In genomic region chr7:15888090-15888489, GRCh38 we compare ENCODE assay signal across 37 cellular contexts.
"Had no signal": no experiment of that assay in that cellular context is flagged by ENCODE, and none has a peak within 500 bp of the region (broad histone marks: within the 10 kb centered on the region; RNA-seq: fewer than 3 reads in every experiment).

No MANE protein-coding gene starts in this region.

- H3K4me1 ChIP-seq: Peyer's patch had no signal

- H3K36me3 ChIP-seq: ascending aorta, MG63, Peyer's patch had no signal

- ATAC-seq: activated CD8-positive, alpha-beta memory T cell treated with anti-CD3 and anti-CD28 coated beads, Interleukin-2, amount 10 ng/mL, durations not matched to agents 7 days and 5 days; activated naive CD8-positive, alpha-beta T cell treated with anti-CD3 and anti-CD28 coated beads, Interleukin-2, amount 50 U/mL, for 24 hours; PC-3 had no signal

- H3K27ac ChIP-seq: ascending aorta, Peyer's patch, VCaP had no signal

- H3K9me3 ChIP-seq: ascending aorta, MG63, Peyer's patch had no signal

- DNase-seq: activated B cell treated with CpG ODN at 0.5 μM for 24 hours; activated CD4-positive, alpha-beta memory T cell treated with anti-CD3 and anti-CD28 coated beads, Interleukin-2, amount 10 ng/mL, durations not matched to agents 7 days and 5 days; activated CD4-positive, alpha-beta T cell treated with anti-CD3 and anti-CD28 coated beads for 4 hours; activated CD4-positive, CD25-positive, alpha-beta regulatory T cell treated with anti-CD3 and anti-CD28 coated beads, Interleukin-2, amount 50 U/mL, for 72 hours; activated CD8-positive, alpha-beta memory T cell treated with anti-CD3 and anti-CD28 coated beads for 24 hours; activated CD8-positive, alpha-beta memory T cell treated with anti-CD3 and anti-CD28 coated beads, Interleukin-2, amount 10 ng/mL, durations not matched to agents 7 days and 5 days; activated CD8-positive, alpha-beta memory T cell treated with anti-CD3 and anti-CD28 coated beads, Interleukin-2, amount 50 U/mL, for 48 hours; activated effector memory CD4-positive, alpha-beta T cell treated with Interleukin-2 at 50 U/mL for 16 hours; activated naive CD4-positive, alpha-beta T cell treated with anti-CD3 and anti-CD28 coated beads, Interleukin-2, amount 10 ng/mL, durations not matched to agents 7 days and 5 days; activated naive CD8-positive, alpha-beta T cell treated with anti-CD3 and anti-CD28 coated beads, Interleukin-2, amount 50 U/mL, for 24 hours; activated T-cell treated with anti-CD3 and anti-CD28 coated beads, Interleukin-2, amount 50 U/mL, for 48 hours; amniotic stem cell; caudate nucleus; Kasumi-1; KG1; MG63; NCI-H1048; NCI-H1105 treated with DMSO at 0.1 percent for 48 hours; NCI-H1436; NCI-H1694 treated with DMSO at 0.1 percent for 48 hours; NCI-H2029; NCI-H2107; NCI-H2171; NCI-H510A; NCI-H526; NCI-H748 treated with DMSO at 0.1 percent for 48 hours; NK-92 treated with Interleukin-12 subunit alpha and Interleukin-12 subunit beta, amount 100 ng/mL, for 24 hours; PC-3; Peyer's patch; RPMI8226; SIG-M5; SW 1271; T-helper 1 cell; T-helper 2 cell; T-helper 9 cell had no signal

- H3K27me3 ChIP-seq: ascending aorta, MG63, Peyer's patch had no signal

- H3K4me3 ChIP-seq: ascending aorta, MG63, Peyer's patch had no signal
